In the genomic region with DNA sequence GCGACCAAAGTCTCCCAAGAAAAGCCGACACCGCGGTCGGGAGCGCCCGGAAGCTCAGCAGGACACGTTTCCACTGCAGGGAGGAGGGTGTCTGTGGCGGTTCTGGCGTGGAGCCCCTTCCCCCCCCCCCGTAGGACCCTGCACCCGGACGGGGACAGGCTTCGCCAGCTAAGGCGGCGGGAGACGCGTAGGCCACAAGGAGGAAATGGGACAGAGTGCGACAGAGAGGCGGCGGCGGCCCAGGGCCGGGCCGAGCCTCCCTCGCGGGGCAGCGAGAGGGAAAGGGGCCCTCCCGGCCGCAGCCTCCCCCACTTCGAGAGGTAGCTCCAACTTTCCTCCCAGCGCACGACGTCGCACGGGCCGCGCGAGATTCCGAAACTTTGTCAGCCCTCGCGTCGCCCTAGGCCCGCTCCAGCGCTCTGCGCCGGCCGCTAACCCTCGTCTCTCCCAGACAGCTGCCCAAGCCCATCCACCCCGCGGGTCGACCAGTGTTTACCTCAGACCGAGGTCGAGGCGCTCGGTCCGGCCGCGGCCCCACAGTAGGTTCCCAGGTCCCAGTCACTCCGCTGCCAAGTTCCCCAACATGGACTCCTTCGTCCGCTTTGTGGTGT, we compare ENCODE assay signal across 1 cellular context.
TF ChIP-seq lines count a peak whose summit lies in the region.

No MANE protein-coding gene starts in this region.

TF ChIP-seq in HepG2, 621 proteins besides CTCF, POLR2A, EP300 and RAD21 (continued from another document and continues in another):
- TF ChIP-seq, protein P1, sequence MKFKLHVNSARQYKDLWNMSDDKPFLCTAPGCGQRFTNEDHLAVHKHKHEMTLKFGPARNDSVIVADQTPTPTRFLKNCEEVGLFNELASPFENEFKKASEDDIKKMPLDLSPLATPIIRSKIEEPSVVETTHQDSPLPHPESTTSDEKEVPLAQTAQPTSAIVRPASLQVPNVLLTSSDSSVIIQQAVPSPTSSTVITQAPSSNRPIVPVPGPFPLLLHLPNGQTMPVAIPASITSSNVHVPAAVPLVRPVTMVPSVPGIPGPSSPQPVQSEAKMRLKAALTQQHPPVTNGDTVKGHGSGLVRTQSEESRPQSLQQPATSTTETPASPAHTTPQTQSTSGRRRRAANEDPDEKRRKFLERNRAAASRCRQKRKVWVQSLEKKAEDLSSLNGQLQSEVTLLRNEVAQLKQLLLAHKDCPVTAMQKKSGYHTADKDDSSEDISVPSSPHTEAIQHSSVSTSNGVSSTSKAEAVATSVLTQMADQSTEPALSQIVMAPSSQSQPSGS (CRISPR knock-in tag; IDR thresholded peaks at IDR 0.05) = no peak
- no peak for TF ChIP-seq ZNF17 (CRISPR knock-in tag; IDR thresholded peaks at IDR 0.05)
- TF ChIP-seq ZSCAN21 (CRISPR knock-in tag; IDR thresholded peaks at IDR 0.05; ENCODE audit: borderline replicate concordance) = 0 out of 2 replicates have a peak, but pooled peaks have one; percentile 3
- TF ChIP-seq, protein P2, sequence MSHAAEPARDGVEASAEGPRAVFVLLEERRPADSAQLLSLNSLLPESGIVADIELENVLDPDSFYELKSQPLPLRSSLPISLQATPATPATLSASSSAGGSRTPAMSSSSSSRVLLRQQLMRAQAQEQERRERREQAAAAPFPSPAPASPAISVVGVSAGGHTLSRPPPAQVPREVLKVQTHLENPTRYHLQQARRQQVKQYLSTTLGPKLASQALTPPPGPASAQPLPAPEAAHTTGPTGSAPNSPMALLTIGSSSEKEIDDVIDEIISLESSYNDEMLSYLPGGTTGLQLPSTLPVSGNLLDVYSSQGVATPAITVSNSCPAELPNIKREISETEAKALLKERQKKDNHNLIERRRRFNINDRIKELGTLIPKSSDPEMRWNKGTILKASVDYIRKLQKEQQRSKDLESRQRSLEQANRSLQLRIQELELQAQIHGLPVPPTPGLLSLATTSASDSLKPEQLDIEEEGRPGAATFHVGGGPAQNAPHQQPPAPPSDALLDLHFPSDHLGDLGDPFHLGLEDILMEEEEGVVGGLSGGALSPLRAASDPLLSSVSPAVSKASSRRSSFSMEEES (CRISPR knock-in tag; IDR thresholded peaks at IDR 0.05) = peak; percentile 29; the same call in 1 of the 2 replicates
- peak; percentile 66; the same call in 1 of the 2 replicates for TF ChIP-seq DMAP1 (CRISPR knock-in tag; IDR thresholded peaks at IDR 0.05)
- TF ChIP-seq AGO2 (optimal IDR thresholded peaks at IDR 0.05; ENCODE audit: low read depth, low read length) = peak; percentile 94
- TF ChIP-seq, protein P3, sequence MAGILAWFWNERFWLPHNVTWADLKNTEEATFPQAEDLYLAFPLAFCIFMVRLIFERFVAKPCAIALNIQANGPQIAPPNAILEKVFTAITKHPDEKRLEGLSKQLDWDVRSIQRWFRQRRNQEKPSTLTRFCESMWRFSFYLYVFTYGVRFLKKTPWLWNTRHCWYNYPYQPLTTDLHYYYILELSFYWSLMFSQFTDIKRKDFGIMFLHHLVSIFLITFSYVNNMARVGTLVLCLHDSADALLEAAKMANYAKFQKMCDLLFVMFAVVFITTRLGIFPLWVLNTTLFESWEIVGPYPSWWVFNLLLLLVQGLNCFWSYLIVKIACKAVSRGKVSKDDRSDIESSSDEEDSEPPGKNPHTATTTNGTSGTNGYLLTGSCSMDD (CRISPR knock-in tag; IDR thresholded peaks at IDR 0.05) = no peak
- TF ChIP-seq, protein P4, sequence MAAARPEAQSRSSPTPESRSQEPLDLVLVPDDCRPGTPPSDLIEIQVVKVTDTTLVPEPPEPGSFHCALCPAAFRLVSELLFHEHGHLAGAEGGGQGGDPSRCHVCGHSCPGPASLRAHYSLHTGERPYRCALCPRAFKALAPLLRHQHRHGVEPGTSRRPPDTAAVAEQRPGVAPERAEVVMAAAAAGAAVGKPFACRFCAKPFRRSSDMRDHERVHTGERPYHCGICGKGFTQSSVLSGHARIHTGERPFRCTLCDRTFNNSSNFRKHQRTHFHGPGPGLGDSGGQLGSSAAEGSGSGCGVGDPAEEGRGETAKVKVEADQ (CRISPR knock-in tag; IDR thresholded peaks at IDR 0.05; ENCODE audit: borderline replicate concordance) = 0 out of 2 replicates have a peak, but pooled peaks have one; percentile 30
- TF ChIP-seq BORCS8-MEF2B (CRISPR knock-in tag; IDR thresholded peaks at IDR 0.05) = peak; percentile 34
- no peak for TF ChIP-seq ZNF674 (CRISPR knock-in tag; IDR thresholded peaks at IDR 0.05; ENCODE audit: low read depth)
- no peak for TF ChIP-seq SIX4 (CRISPR knock-in tag; IDR thresholded peaks at IDR 0.05)
- TF ChIP-seq XBP1 (CRISPR knock-in tag; IDR thresholded peaks at IDR 0.05) = no peak
- peak; percentile 56; the same call in 1 of the 2 replicates for TF ChIP-seq POLR2G (IDR thresholded peaks at IDR 0.05; ENCODE audit: low read depth, low read length)
- no peak for TF ChIP-seq ZNF850 (CRISPR knock-in tag; conservative IDR thresholded peaks at IDR 0.05)
- TF ChIP-seq XRCC5 (optimal IDR thresholded peaks at IDR 0.05; ENCODE audit: low read length) = peak; percentile 21
- TF ChIP-seq NFATC3 (CRISPR knock-in tag; IDR thresholded peaks at IDR 0.05) = peak; percentile 60; the same call in 1 of the 2 replicates
- no peak for TF ChIP-seq NONO (IDR thresholded peaks at IDR 0.05)
- TF ChIP-seq NONO (CRISPR knock-in tag; conservative IDR thresholded peaks at IDR 0.05) = no peak
- TF ChIP-seq, protein P5, sequence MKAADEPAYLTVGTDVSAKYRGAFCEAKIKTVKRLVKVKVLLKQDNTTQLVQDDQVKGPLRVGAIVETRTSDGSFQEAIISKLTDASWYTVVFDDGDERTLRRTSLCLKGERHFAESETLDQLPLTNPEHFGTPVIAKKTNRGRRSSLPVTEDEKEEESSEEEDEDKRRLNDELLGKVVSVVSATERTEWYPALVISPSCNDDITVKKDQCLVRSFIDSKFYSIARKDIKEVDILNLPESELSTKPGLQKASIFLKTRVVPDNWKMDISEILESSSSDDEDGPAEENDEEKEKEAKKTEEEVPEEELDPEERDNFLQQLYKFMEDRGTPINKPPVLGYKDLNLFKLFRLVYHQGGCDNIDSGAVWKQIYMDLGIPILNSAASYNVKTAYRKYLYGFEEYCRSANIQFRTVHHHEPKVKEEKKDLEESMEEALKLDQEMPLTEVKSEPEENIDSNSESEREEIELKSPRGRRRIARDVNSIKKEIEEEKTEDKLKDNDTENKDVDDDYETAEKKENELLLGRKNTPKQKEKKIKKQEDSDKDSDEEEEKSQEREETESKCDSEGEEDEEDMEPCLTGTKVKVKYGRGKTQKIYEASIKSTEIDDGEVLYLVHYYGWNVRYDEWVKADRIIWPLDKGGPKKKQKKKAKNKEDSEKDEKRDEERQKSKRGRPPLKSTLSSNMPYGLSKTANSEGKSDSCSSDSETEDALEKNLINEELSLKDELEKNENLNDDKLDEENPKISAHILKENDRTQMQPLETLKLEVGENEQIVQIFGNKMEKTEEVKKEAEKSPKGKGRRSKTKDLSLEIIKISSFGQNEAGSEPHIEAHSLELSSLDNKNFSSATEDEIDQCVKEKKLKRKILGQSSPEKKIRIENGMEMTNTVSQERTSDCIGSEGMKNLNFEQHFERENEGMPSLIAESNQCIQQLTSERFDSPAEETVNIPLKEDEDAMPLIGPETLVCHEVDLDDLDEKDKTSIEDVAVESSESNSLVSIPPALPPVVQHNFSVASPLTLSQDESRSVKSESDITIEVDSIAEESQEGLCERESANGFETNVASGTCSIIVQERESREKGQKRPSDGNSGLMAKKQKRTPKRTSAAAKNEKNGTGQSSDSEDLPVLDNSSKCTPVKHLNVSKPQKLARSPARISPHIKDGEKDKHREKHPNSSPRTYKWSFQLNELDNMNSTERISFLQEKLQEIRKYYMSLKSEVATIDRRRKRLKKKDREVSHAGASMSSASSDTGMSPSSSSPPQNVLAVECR (CRISPR knock-in tag; IDR thresholded peaks at IDR 0.05; ENCODE audit: borderline replicate concordance) = peak; percentile 75; the same call in 1 of the 2 replicates
- TF ChIP-seq ZNF747 (CRISPR knock-in tag; IDR thresholded peaks at IDR 0.05; ENCODE audit: borderline replicate concordance) = no peak
- TF ChIP-seq TCF12 (IDR thresholded peaks at IDR 0.05) = no peak
- TF ChIP-seq TCF12 (CRISPR knock-in tag; IDR thresholded peaks at IDR 0.05) = no peak; the same call in 1 of the 2 replicates
- TF ChIP-seq ESRRA (CRISPR knock-in tag; IDR thresholded peaks at IDR 0.05; ENCODE audit: low read depth) = no peak
- peak; percentile 88 for TF ChIP-seq ASH2L (IDR thresholded peaks at IDR 0.05; ENCODE audit: insufficient read length, low read depth, low read length)
- TF ChIP-seq ZNF3 (CRISPR knock-in tag; IDR thresholded peaks at IDR 0.05) = no peak
- TF ChIP-seq, protein P6, sequence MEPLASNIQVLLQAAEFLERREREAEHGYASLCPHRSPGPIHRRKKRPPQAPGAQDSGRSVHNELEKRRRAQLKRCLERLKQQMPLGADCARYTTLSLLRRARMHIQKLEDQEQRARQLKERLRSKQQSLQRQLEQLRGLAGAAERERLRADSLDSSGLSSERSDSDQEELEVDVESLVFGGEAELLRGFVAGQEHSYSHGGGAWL (CRISPR knock-in tag; IDR thresholded peaks at IDR 0.05) = no peak; the same call in 1 of the 2 replicates
- no peak for TF ChIP-seq ZFP41 (CRISPR knock-in tag; IDR thresholded peaks at IDR 0.05; ENCODE audit: borderline replicate concordance)
- TF ChIP-seq, protein P7, sequence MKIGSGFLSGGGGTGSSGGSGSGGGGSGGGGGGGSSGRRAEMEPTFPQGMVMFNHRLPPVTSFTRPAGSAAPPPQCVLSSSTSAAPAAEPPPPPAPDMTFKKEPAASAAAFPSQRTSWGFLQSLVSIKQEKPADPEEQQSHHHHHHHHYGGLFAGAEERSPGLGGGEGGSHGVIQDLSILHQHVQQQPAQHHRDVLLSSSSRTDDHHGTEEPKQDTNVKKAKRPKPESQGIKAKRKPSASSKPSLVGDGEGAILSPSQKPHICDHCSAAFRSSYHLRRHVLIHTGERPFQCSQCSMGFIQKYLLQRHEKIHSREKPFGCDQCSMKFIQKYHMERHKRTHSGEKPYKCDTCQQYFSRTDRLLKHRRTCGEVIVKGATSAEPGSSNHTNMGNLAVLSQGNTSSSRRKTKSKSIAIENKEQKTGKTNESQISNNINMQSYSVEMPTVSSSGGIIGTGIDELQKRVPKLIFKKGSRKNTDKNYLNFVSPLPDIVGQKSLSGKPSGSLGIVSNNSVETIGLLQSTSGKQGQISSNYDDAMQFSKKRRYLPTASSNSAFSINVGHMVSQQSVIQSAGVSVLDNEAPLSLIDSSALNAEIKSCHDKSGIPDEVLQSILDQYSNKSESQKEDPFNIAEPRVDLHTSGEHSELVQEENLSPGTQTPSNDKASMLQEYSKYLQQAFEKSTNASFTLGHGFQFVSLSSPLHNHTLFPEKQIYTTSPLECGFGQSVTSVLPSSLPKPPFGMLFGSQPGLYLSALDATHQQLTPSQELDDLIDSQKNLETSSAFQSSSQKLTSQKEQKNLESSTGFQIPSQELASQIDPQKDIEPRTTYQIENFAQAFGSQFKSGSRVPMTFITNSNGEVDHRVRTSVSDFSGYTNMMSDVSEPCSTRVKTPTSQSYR (CRISPR knock-in tag; IDR thresholded peaks at IDR 0.05; ENCODE audit: borderline replicate concordance) = no peak
- TF ChIP-seq, protein P8, sequence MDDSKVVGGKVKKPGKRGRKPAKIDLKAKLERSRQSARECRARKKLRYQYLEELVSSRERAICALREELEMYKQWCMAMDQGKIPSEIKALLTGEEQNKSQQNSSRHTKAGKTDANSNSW (CRISPR knock-in tag; IDR thresholded peaks at IDR 0.05; ENCODE audit: borderline replicate concordance) = peak; percentile 54; the same call in 1 of the 2 replicates
- no peak for TF ChIP-seq SP4 (CRISPR knock-in tag; IDR thresholded peaks at IDR 0.05)
- TF ChIP-seq STAT5B (CRISPR knock-in tag; IDR thresholded peaks at IDR 0.05) = 0 out of 2 replicates have a peak, but pooled peaks have one; percentile 21
- TF ChIP-seq PITX1 (CRISPR knock-in tag; IDR thresholded peaks at IDR 0.05) = no peak; the same call in 1 of the 2 replicates
- TF ChIP-seq, protein P9, sequence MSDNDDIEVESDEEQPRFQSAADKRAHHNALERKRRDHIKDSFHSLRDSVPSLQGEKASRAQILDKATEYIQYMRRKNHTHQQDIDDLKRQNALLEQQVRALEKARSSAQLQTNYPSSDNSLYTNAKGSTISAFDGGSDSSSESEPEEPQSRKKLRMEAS (IDR thresholded peaks at IDR 0.05) = peak; percentile 69
- TF ChIP-seq MLLT10 (CRISPR knock-in tag; IDR thresholded peaks at IDR 0.05) = 0 out of 2 replicates have a peak, but pooled peaks have one; percentile 37
- TF ChIP-seq MBD4 (IDR thresholded peaks at IDR 0.05; ENCODE audit: borderline replicate concordance, low read length) = no peak
- TF ChIP-seq PAF1 (CRISPR knock-in tag; IDR thresholded peaks at IDR 0.05) = no peak
- TF ChIP-seq NCOA1 (CRISPR knock-in tag; IDR thresholded peaks at IDR 0.05) = no peak
- 0 out of 2 replicates have a peak, but pooled peaks have one; percentile 17 for TF ChIP-seq ZFP82 (CRISPR knock-in tag; IDR thresholded peaks at IDR 0.05; ENCODE audit: borderline replicate concordance)
- no peak; the same call in 1 of the 2 replicates for TF ChIP-seq NFKB2 (CRISPR knock-in tag; IDR thresholded peaks at IDR 0.05; ENCODE audit: borderline replicate concordance)
- TF ChIP-seq, protein P10, sequence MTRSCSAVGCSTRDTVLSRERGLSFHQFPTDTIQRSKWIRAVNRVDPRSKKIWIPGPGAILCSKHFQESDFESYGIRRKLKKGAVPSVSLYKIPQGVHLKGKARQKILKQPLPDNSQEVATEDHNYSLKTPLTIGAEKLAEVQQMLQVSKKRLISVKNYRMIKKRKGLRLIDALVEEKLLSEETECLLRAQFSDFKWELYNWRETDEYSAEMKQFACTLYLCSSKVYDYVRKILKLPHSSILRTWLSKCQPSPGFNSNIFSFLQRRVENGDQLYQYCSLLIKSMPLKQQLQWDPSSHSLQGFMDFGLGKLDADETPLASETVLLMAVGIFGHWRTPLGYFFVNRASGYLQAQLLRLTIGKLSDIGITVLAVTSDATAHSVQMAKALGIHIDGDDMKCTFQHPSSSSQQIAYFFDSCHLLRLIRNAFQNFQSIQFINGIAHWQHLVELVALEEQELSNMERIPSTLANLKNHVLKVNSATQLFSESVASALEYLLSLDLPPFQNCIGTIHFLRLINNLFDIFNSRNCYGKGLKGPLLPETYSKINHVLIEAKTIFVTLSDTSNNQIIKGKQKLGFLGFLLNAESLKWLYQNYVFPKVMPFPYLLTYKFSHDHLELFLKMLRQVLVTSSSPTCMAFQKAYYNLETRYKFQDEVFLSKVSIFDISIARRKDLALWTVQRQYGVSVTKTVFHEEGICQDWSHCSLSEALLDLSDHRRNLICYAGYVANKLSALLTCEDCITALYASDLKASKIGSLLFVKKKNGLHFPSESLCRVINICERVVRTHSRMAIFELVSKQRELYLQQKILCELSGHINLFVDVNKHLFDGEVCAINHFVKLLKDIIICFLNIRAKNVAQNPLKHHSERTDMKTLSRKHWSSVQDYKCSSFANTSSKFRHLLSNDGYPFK (CRISPR knock-in tag; IDR thresholded peaks at IDR 0.05; ENCODE audit: borderline replicate concordance) = 0 out of 2 replicates have a peak, but pooled peaks have one; percentile 15
- peak; percentile 20; the same call in 1 of the 2 replicates for TF ChIP-seq HOXA5 (CRISPR knock-in tag; IDR thresholded peaks at IDR 0.05)
- 0 out of 2 replicates have a peak, but pooled peaks have one; percentile 42 for TF ChIP-seq HNRNPL (IDR thresholded peaks at IDR 0.05; ENCODE audit: low read depth, low read length)
- no peak for TF ChIP-seq ZNF296 (CRISPR knock-in tag; conservative IDR thresholded peaks at IDR 0.05)
- peak; percentile 67; the same call in 1 of the 2 replicates for TF ChIP-seq HDAC1 (CRISPR knock-in tag; IDR thresholded peaks at IDR 0.05)
